8 cellular contexts compared by ENCODE assay signal in genomic region chr5:32312682-32313523, GRCh38.
DNase-seq lines count a peak whose midpoint lies in the region; ATAC-seq and FAIRE-seq lines count a peak whose summit lies in the region.

Gene MTMR12 (minus strand): TSS chr5:32312939. CDS start chr5:32312838, 101 bp downstream.

- DNase-seq in COLO829 (ENCODE audit: low spot score) (peak; percentile 94), HTR-8/SVneo (ENCODE audit: insufficient read length, low spot score) (peak; percentile 100), NOMO-1 treated with dmso at 0.1 percent for 144 hours (lab: John Stamatoyannopoulos, UW; ENCODE audit: unreplicated experiment) (peak; percentile 100), medulla oblongata (ENCODE audit: extremely low spot score) (peak; percentile 100)
- peak; percentile 98 to 100 (median 98) for DNase-seq in activated CD8-positive, alpha-beta memory T cell treated with anti-CD3 and anti-CD28 coated beads for 48 hours (ENCODE audit: low read depth in 2 of 3, low spot score in 2 of 3)
- DNase-seq in effector memory CD8-positive, alpha-beta T cell: peak; percentile 99 to 100 (median 100)
- peak; percentile 99 for DNase-seq in stimulated activated CD8-positive, alpha-beta memory T cell treated with anti-CD3 and anti-CD28 coated beads, Interleukin-12 subunit alpha, Interleukin-12 subunit beta, amount 100 ng/mL, for 1 hour (ENCODE audit: low read depth)

- peaks cover 21% of the 10 kb centered on the region for H3K36me3 Mint-ChIP-seq in effector memory CD8-positive, alpha-beta T cell (ENCODE audit: insufficient read depth)

- ATAC-seq in GM21367 (IDR thresholded peaks at IDR 0.05; ENCODE audit: unreplicated experiment): peak; percentile 91
- ATAC-seq in effector memory CD8-positive, alpha-beta T cell (replicated peaks): peak; percentile 87

- H3K4me3 Mint-ChIP-seq in effector memory CD8-positive, alpha-beta T cell: peak within 1 kb of the TSS; percentile 75 to 89

- peak; percentile 97 for FAIRE-seq in HTR-8/SVneo (lab: Jason Lieb, UNC)

- H3K9me3 Mint-ChIP-seq in effector memory CD8-positive, alpha-beta T cell: no peaks in the 10 kb centered on the region

- H3K4me1 Mint-ChIP-seq in effector memory CD8-positive, alpha-beta T cell (ENCODE audit: low read depth in 2 of 2): peaks cover 32 to 33% of the 10 kb centered on the region in 2 donors

- H3K27ac Mint-ChIP-seq in effector memory CD8-positive, alpha-beta T cell: peak within 1 kb of the TSS; percentile 75 to 92

- no peaks in the 10 kb centered on the region for H3K27me3 Mint-ChIP-seq in effector memory CD8-positive, alpha-beta T cell

Comparison
In these comparisons a context has a peak if more than half of its experiments do, and no peak if none do; other contexts are left out.
1. Peak in every context shown above with its lines: DNase-seq and ATAC-seq.